ENCODE assay signal across 1 cellular context in genomic region chr10:22316286-22317120, GRCh38.
A peak's percentile ranks its signal among the peaks of the same experiment; 100 is the strongest.
TF ChIP-seq lines count a peak whose summit lies in the region.

Gene COMMD3 (plus strand): TSS chr10:22316388. CDS start chr10:22316418, 30 bp downstream.

TF ChIP-seq in K562, 482 proteins besides CTCF, POLR2A, EP300 and RAD21 (continued from another document and continues in another):
- TF ChIP-seq MGA (IDR thresholded peaks at IDR 0.05) (peak; percentile 47; the same call in 1 of the 2 replicates), HDAC1 (IDR thresholded peaks at IDR 0.05) (peak in 1 of 2 experiments; percentile 66; a peak in 1 of 4 replicates), USF2 (CRISPR knock-in tag; IDR thresholded peaks at IDR 0.05) (peak; percentile 93), ZNF644 (tag; IDR thresholded peaks at IDR 0.05; ENCODE audit: low read depth) (peak; percentile 74; the same call in 1 of the 2 replicates), TAF9B (IDR thresholded peaks at IDR 0.05; ENCODE audit: partially characterized antibody) (peak; percentile 86), ZNF277 (CRISPR knock-in tag; IDR thresholded peaks at IDR 0.05; ENCODE audit: borderline replicate concordance) (no peak), NR0B1 (IDR thresholded peaks at IDR 0.05; ENCODE audit: partially characterized antibody) (no peak), FOXA3 (CRISPR knock-in tag; conservative IDR thresholded peaks at IDR 0.05 in 1 of 2, IDR thresholded peaks at IDR 0.05 in 1 of 2) (peak; percentile 88 to 93), CBFA2T2 (conservative IDR thresholded peaks at IDR 0.05) (peak; percentile 63), THRA (IDR thresholded peaks at IDR 0.05) (no peak), HBP1 (CRISPR knock-in tag; IDR thresholded peaks at IDR 0.05) (peak; percentile 16; the same call in 1 of the 2 replicates), ZNF766 (CRISPR knock-in tag; conservative IDR thresholded peaks at IDR 0.05) (peak; percentile 93), SMARCA4 (IDR thresholded peaks at IDR 0.05) (no peak), ZNF140 (CRISPR knock-in tag; IDR thresholded peaks at IDR 0.05) (no peak), LCOR (CRISPR knock-in tag; IDR thresholded peaks at IDR 0.05) (peak; percentile 78), TFE3 (CRISPR knock-in tag; IDR thresholded peaks at IDR 0.05) (peak; percentile 98), E2F1 (CRISPR knock-in tag; IDR thresholded peaks at IDR 0.05) (peak; percentile 65), ZBTB17 (CRISPR knock-in tag; IDR thresholded peaks at IDR 0.05) (peak; percentile 57), CBX2 (IDR thresholded peaks at IDR 0.05; ENCODE audit: insufficient read depth, low read length, poor library complexity, severe bottlenecking) (no peak), REST (CRISPR knock-in tag; IDR thresholded peaks at IDR 0.05; ENCODE audit: low read depth) (0 out of 2 replicates have a peak, but pooled peaks have one; percentile 61), C11orf30 (IDR thresholded peaks at IDR 0.05; ENCODE audit: low read depth) (peak; percentile 72; the same call in 1 of the 2 replicates)
